In genomic region chr2:202377308-202377736, GRCh38 we compare ENCODE assay signal across 8 cellular contexts. TPM values are rescaled to one million over a fixed set of nuclear protein-coding genes. Genes with fewer than 3 reads are reported as not detected.
A peak's percentile ranks its signal among the peaks of the same experiment; 100 is the strongest.
DNase-seq lines count a peak whose midpoint lies in the region; ATAC-seq and TF ChIP-seq lines count a peak whose summit lies in the region.

No MANE protein-coding gene starts in this region.

- DNase-seq in DND-41, result peak; percentile 28
- DNase-seq in Jurkat, Clone E6-1 (ENCODE audit: low read depth, low spot score), result no peak
- DNase-seq in activated CD8-positive, alpha-beta memory T cell treated with anti-CD3 and anti-CD28 coated beads, Interleukin-2, amount 10 ng/mL, durations not matched to agents 7 days and 5 days, result peak; percentile 41
- DNase-seq in fibroblast of gingiva (ENCODE audit: low read depth), result peak; percentile 28
- peak in 2 of 9 donors; percentile 15 to 28 for DNase-seq in naive thymus-derived CD4-positive, alpha-beta T cell
- DNase-seq in aorta, result peak; percentile 75 to 85
- no peak for DNase-seq in SW 1271 (lab: John Stamatoyannopoulos, UW)
- DNase-seq in GM19238 (ENCODE audit: insufficient read length, low spot score), result no peak

- ATAC-seq in DND-41 (ENCODE audit: insufficient read depth, low read depth) (no peak), aorta (ENCODE audit: low FRiP score) (peak; percentile 49)
- no peak for ATAC-seq in activated CD8-positive, alpha-beta memory T cell treated with anti-CD3 and anti-CD28 coated beads, Interleukin-2, amount 10 ng/mL, durations not matched to agents 7 days and 5 days
- ATAC-seq in naive thymus-derived CD4-positive, alpha-beta T cell, result no peak

- peak overlapping the region; percentile 80 for H2AFZ ChIP-seq in DND-41 (ENCODE audit: low read depth, low read length)

- H3K4me1 Mint-ChIP-seq in activated CD8-positive, alpha-beta memory T cell treated with anti-CD3 and anti-CD28 coated beads, Interleukin-2, amount 10 ng/mL, durations not matched to agents 7 days and 5 days, result peaks cover 27% of the 10 kb centered on the region
- H3K4me1 Mint-ChIP-seq in naive thymus-derived CD4-positive, alpha-beta T cell, result peaks cover 13 to 50% (median 37%) of the 10 kb centered on the region in 7 donors

- peaks cover 11% of the 10 kb centered on the region; the same call in 1 of the 2 replicates for H4K20me1 ChIP-seq in DND-41 (ENCODE audit: insufficient read depth, low read length)

- H3K79me2 ChIP-seq in DND-41 (ENCODE audit: insufficient read depth, low read length), result peaks cover 60% of the 10 kb centered on the region

- WGBS in aorta, 2 donors, result 0 to 1% methylated on average over 29 of the region's 29 CpGs

- POLR2A ChIA-PET in naive thymus-derived CD4-positive, alpha-beta T cell (lab: Charles Lee), result interaction anchor here (0.8 to 1.4 kb wide), 3 partner anchors 19 to 1513 kb away, joined by 3 to 4 read pairs (median 3); partner anchors contain the start of gene CLK1

- CTCF ChIA-PET in activated CD8-positive, alpha-beta memory T cell treated with anti-CD3 and anti-CD28 coated beads, Interleukin-2, amount 10 ng/mL, durations not matched to agents 7 days and 5 days (lab: Charles Lee), result interaction anchor here (0.6 to 1.6 kb wide), 2 partner anchors 10 to 63 kb away, joined by 3 read pairs; no protein-coding TSS in a partner anchor
- CTCF ChIA-PET in naive thymus-derived CD4-positive, alpha-beta T cell (lab: Charles Lee), result no interaction called here

- H3K9me3 Mint-ChIP-seq in activated CD8-positive, alpha-beta memory T cell treated with anti-CD3 and anti-CD28 coated beads, Interleukin-2, amount 10 ng/mL, durations not matched to agents 7 days and 5 days (ENCODE audit: low read depth), result no peaks in the 10 kb centered on the region
- H3K9me3 Mint-ChIP-seq in naive thymus-derived CD4-positive, alpha-beta T cell, result peaks cover 0 to 3% (median 0%) of the 10 kb centered on the region in 11 donors

- peak overlapping the region; percentile 95 for H3K4me2 ChIP-seq in DND-41 (ENCODE audit: insufficient read depth, low read length)

- H3K36me3 ChIP-seq in DND-41 (ENCODE audit: insufficient read depth, low read length) (no peaks in the 10 kb centered on the region), aorta (ENCODE audit: control insufficient read depth in 1 of 2, insufficient read depth in 2 of 2, low read length in 1 of 2) (no peaks in the 10 kb centered on the region)
- peaks cover 0 to 12% (median 0%) of the 10 kb centered on the region in 3 experiments for H3K36me3 ChIP-seq in naive thymus-derived CD4-positive, alpha-beta T cell (ENCODE audit: control insufficient read depth in 2 of 3, insufficient read depth in 3 of 3, low read length in 3 of 3)

- H3K27me3 ChIP-seq in DND-41 (ENCODE audit: insufficient read depth, low read length, poor library complexity) (peaks cover 3% of the 10 kb centered on the region), aorta (ENCODE audit: control insufficient read depth in 1 of 2, insufficient read depth in 2 of 2, low read length in 1 of 2) (no peaks in the 10 kb centered on the region)
- H3K27me3 ChIP-seq in naive thymus-derived CD4-positive, alpha-beta T cell (ENCODE audit: control insufficient read depth in 2 of 2, insufficient read depth in 2 of 2, low read length in 2 of 2), result no peaks in the 10 kb centered on the region

- intact Hi-C loops in naive thymus-derived CD4-positive, alpha-beta T cell (cut with micrococcal nuclease), result loop anchor here (2.0 to 10.0 kb wide), 11 partner anchors 139 to 1557 kb away; partner anchors contain the start of genes ALS2 (in 2 of the 2), ABI2 (in 1 of the 2), CARF (in 1 of the 2) and FAM117B (in 1 of the 2)
- intact Hi-C loops in aorta (cut with DNase I), result loop anchor here (2.0 to 10.0 kb wide), 4 partner anchors 50 to 167 kb away; partner anchors contain the start of gene NOP58 (in 1 of the 2)

- H3K27ac ChIP-seq in DND-41 (ENCODE audit: low read length) (peak overlapping the region; percentile 58), aorta (ENCODE audit: low read depth in 1 of 2, low read length in 2 of 2) (peak overlapping the region; percentile 96 to 99)
- peak overlapping the region; percentile 81 for H3K27ac ChIP-seq in naive thymus-derived CD4-positive, alpha-beta T cell (ENCODE audit: low read depth, low read length)

- H3K4me3 Mint-ChIP-seq in activated CD8-positive, alpha-beta memory T cell treated with anti-CD3 and anti-CD28 coated beads, Interleukin-2, amount 10 ng/mL, durations not matched to agents 7 days and 5 days, result peak overlapping the region; percentile 99
- peak overlapping the region; percentile 94 to 100 (median 98) for H3K4me3 Mint-ChIP-seq in naive thymus-derived CD4-positive, alpha-beta T cell

- peak overlapping the region; percentile 64 for H3K9ac ChIP-seq in DND-41 (ENCODE audit: low read depth, low read length)

- H3K4me1 ChIP-seq in DND-41 (ENCODE audit: insufficient read depth, low read length) (peaks cover 46% of the 10 kb centered on the region), aorta (ENCODE audit: control insufficient read depth in 1 of 2, insufficient read depth in 2 of 2, low read length in 2 of 2) (peaks cover 0 to 3% of the 10 kb centered on the region in 2 donors)
- H3K4me1 ChIP-seq in naive thymus-derived CD4-positive, alpha-beta T cell (ENCODE audit: control insufficient read depth in 2 of 2, insufficient read depth in 2 of 2, low read length in 2 of 2), result peaks cover 0 to 9% of the 10 kb centered on the region in 2 donors

- H3K4me3 ChIP-seq in DND-41 (ENCODE audit: low read depth in 1 of 2, low read length in 2 of 2), result peak overlapping the region; percentile 63 to 77
- peak overlapping the region; percentile 85 for H3K4me3 ChIP-seq in Jurkat, Clone E6-1 (ENCODE audit: low read length)
- H3K4me3 ChIP-seq in naive thymus-derived CD4-positive, alpha-beta T cell (ENCODE audit: low read length), result peak overlapping the region; percentile 95
- H3K4me3 ChIP-seq in aorta (ENCODE audit: low read length in 2 of 2), result peak overlapping the region; percentile 93 to 94

- peaks cover 10% of the 10 kb centered on the region for H3K27me3 Mint-ChIP-seq in activated CD8-positive, alpha-beta memory T cell treated with anti-CD3 and anti-CD28 coated beads, Interleukin-2, amount 10 ng/mL, durations not matched to agents 7 days and 5 days
- peaks cover 0 to 25% (median 0%) of the 10 kb centered on the region in 5 donors for H3K27me3 Mint-ChIP-seq in naive thymus-derived CD4-positive, alpha-beta T cell

- no peak for TF ChIP-seq CTCF in DND-41 (IDR thresholded peaks at IDR 0.05; ENCODE audit: borderline replicate concordance, extremely low read depth, low read length, poor library complexity, severe bottlenecking)

- H3K36me3 Mint-ChIP-seq in activated CD8-positive, alpha-beta memory T cell treated with anti-CD3 and anti-CD28 coated beads, Interleukin-2, amount 10 ng/mL, durations not matched to agents 7 days and 5 days, result peaks cover 5% of the 10 kb centered on the region
- H3K36me3 Mint-ChIP-seq in naive thymus-derived CD4-positive, alpha-beta T cell, result peaks cover 0 to 5% (median 0%) of the 10 kb centered on the region in 5 donors

- peak overlapping the region; percentile 86 for H3K27ac Mint-ChIP-seq in activated CD8-positive, alpha-beta memory T cell treated with anti-CD3 and anti-CD28 coated beads, Interleukin-2, amount 10 ng/mL, durations not matched to agents 7 days and 5 days
- H3K27ac Mint-ChIP-seq in naive thymus-derived CD4-positive, alpha-beta T cell, result peak overlapping the region; percentile 78 to 98 (median 92)

- H3K9me3 ChIP-seq in DND-41 (ENCODE audit: insufficient read depth, low read length, severe bottlenecking) (no peaks in the 10 kb centered on the region), aorta (ENCODE audit: control insufficient read depth, low read length) (no peaks in the 10 kb centered on the region)
- no peaks in the 10 kb centered on the region for H3K9me3 ChIP-seq in naive thymus-derived CD4-positive, alpha-beta T cell (ENCODE audit: control insufficient read depth in 2 of 3, low read length in 3 of 3)

RNA-seq across cellular contexts. Expression of gene BMPR2, which starts 1.2 kb away (rescaled TPM):
- 3.2 TPM for polyA plus RNA-seq in Jurkat, Clone E6-1 (2012; ENCODE audit: insufficient read depth, insufficient read length)
- total RNA-seq in activated CD8-positive, alpha-beta memory T cell treated with anti-CD3 and anti-CD28 coated beads, Interleukin-2, amount 10 ng/mL, durations not matched to agents 7 days and 5 days, result 10 to 100 TPM in 1 of 2 experiments, 1 to 10 TPM in 1; 8.8 to 10.2 TPM
- total RNA-seq in naive thymus-derived CD4-positive, alpha-beta T cell, result 10 to 100 TPM in 4 of 5 experiments, 1 to 10 TPM in 1; 8.0 to 33.1 (median 15.2) TPM
- 1 to 10 TPM; 4.6 to 6.0 TPM for polyA plus RNA-seq in naive thymus-derived CD4-positive, alpha-beta T cell
- 100 to 1,000 TPM; 103 to 123 TPM for total RNA-seq in aorta
- polyA plus RNA-seq in aorta, result 10 to 100 TPM in 1 of 2 donors, 1 to 10 TPM in 1; 7.9 to 17.2 TPM

Comparison
In these comparisons a context has a peak if more than half of its experiments do, and no peak if none do; other contexts are left out.
1. DNase-seq: peak in DND-41 (single experiment), activated CD8-positive, alpha-beta memory T cell treated with anti-CD3 and anti-CD28 coated beads, Interleukin-2, amount 10 ng/mL, durations not matched to agents 7 days and 5 days (single experiment), fibroblast of gingiva (single experiment) and aorta (2 of 2); none in Jurkat, Clone E6-1 (single experiment), SW 1271 (0 of 2) and GM19238 (single experiment).
2. Peak in every context shown above with its lines, with median percentiles within 50 percentile points of each other: H3K27ac ChIP-seq and H3K4me3 ChIP-seq.